ENCODE assay signal across 26 cellular contexts in genomic region chr2:96548558-96549465, GRCh38. TPM values are rescaled to one million over a fixed set of nuclear protein-coding genes. Genes with fewer than 3 reads are reported as not detected.
DNase-seq lines count a peak whose midpoint lies in the region; ATAC-seq, FAIRE-seq and TF ChIP-seq lines count a peak whose summit lies in the region.
"Had no signal": no experiment of that assay in that cellular context is flagged by ENCODE, and none has a peak within 500 bp of the region (broad histone marks: within the 10 kb centered on the region; RNA-seq: fewer than 3 reads in every experiment).

No MANE protein-coding gene starts in this region.

- no peaks in the 10 kb centered on the region for H4K20me1 ChIP-seq in HepG2 (ENCODE audit: insufficient read depth, low read length)

- DNase-seq in HepG2 (ENCODE audit: low spot score), result no peak
- DNase-seq in right lobe of liver, result no peak
- peak; percentile 2 for DNase-seq in RPMI8226
- no peak for DNase-seq in neuronal stem cell (ENCODE audit: low spot score)
- no peak for DNase-seq in nephron progenitor cell
- DNase-seq in occipital lobe (lab: John Stamatoyannopoulos, UW), result no peak
- DNase-seq: CD4-positive, alpha-beta memory T cell; cerebellar nuclear complex; KBM-7; left colon; NCI-H1436 treated with DMSO at 0.1 percent for 48 hours; NCI-H2107; NCI-H446 treated with DMSO at 0.1 percent for 48 hours; retina; SJCRH30; stimulated activated CD4-positive, alpha-beta T cell treated with anti-CD3 and anti-CD28 coated beads, Interleukin-12 subunit alpha, Interleukin-12 subunit beta, amount 100 ng/mL, for 4 hours; stimulated activated CD4-positive, alpha-beta T cell treated with anti-CD3 and anti-CD28 coated beads, Interleukin-4, amount 100 ng/mL, for 4 hours; stimulated activated naive CD8-positive, alpha-beta T cell treated with anti-CD3 and anti-CD28 coated beads, Interleukin-15, Interleukin-2, amounts not matched to agents 100 U/mL and 50 U/mL, for 24 hours; thyroid gland had no signal

- TF ChIP-seq CTCF in HepG2 (CRISPR knock-in tag; IDR thresholded peaks at IDR 0.05) (no peak), right lobe of liver (IDR thresholded peaks at IDR 0.05) (no peak), nephron progenitor cell (IDR thresholded peaks at IDR 0.05) (no peak)

- H2BK12ac ChIP-seq in neuronal stem cell (ENCODE audit: low read length), result no peak overlapping the region

- H3K27ac ChIP-seq in HepG2 (ENCODE audit: extremely low read length, insufficient read depth, low read length) (no peak overlapping the region), right lobe of liver (no peak overlapping the region), neuronal stem cell (replicated peaks; ENCODE audit: low read length) (no peak overlapping the region)
- H3K27ac ChIP-seq: epithelial cell of prostate, SJCRH30, thyroid gland had no signal

- no peak overlapping the region for H3K4ac ChIP-seq in neuronal stem cell (ENCODE audit: low read length)

- CTCF ChIA-PET in HepG2 (lab: Yijun Ruan, JAX; ENCODE audit: low intra/inter-chr PET ratio, low total read pairs), result interaction anchor here (1.5 to 1.7 kb wide), 2 partner anchors 31 to 252 kb away, joined by 5 to 8 read pairs; no protein-coding TSS in a partner anchor

- FAIRE-seq in HepG2 (lab: Jason Lieb, UNC), result no peak

- no peak overlapping the region for H3K4me3 ChIP-seq in HepG2 (replicated peaks in 1 of 3; ENCODE audit: insufficient read depth in 1 of 3, low read depth in 2 of 3, low read length in 3 of 3)
- H3K4me3 ChIP-seq in right lobe of liver, result no peak overlapping the region
- no peak overlapping the region for H3K4me3 ChIP-seq in neuronal stem cell (ENCODE audit: low read length in 2 of 2)
- H3K4me3 ChIP-seq: SJCRH30, thyroid gland had no signal

- TF ChIP-seq EP300 in HepG2 (IDR thresholded peaks at IDR 0.05; ENCODE audit: low read depth in 2 of 2, low read length in 2 of 2) (no peak), HepG2 (CRISPR knock-in tag; IDR thresholded peaks at IDR 0.05; ENCODE audit: borderline replicate concordance) (no peak)

- H3K4me1 Mint-ChIP-seq in nephron progenitor cell, result no peaks in the 10 kb centered on the region

- 89% methylated on average over 18 of the region's 24 CpGs for WGBS in HepG2 (ENCODE audit: low lambda C conversion rate)
- 100% methylated on average over 5 of the region's 24 CpGs for WGBS in right lobe of liver (ENCODE audit: insufficient coverage, low coverage, low lambda C conversion rate, missing lambda C conversion rate)
- WGBS in neuronal stem cell (ENCODE audit: extremely low coverage in 2 of 2, insufficient read length in 2 of 2, insufficient replicate concordance in 1 of 2), 2 donors, result no CpG with 5 or more reads among the region's 24 CpGs

- no peak overlapping the region for H2AFZ ChIP-seq in HepG2 (ENCODE audit: low read length)
- no peak overlapping the region for H2AFZ ChIP-seq in neuronal stem cell (ENCODE audit: low read length)

- H2BK15ac ChIP-seq in neuronal stem cell (ENCODE audit: low read length), result peak overlapping the region; percentile 37

- H3K79me1 ChIP-seq in neuronal stem cell (ENCODE audit: low read depth, low read length), result no peaks in the 10 kb centered on the region

- peak overlapping the region; percentile 60 for H2AK5ac ChIP-seq in neuronal stem cell (ENCODE audit: low read depth, low read length)

- ATAC-seq in HepG2 (no peak), right lobe of liver (no peak), HG02571 (IDR thresholded peaks at IDR 0.05; ENCODE audit: unreplicated experiment) (no peak)
- ATAC-seq: stimulated activated naive CD8-positive, alpha-beta T cell treated with anti-CD3 and anti-CD28 coated beads, Interleukin-15, Interleukin-2, amounts not matched to agents 100 U/mL and 50 U/mL, for 24 hours had no signal

- H3K36me3 ChIP-seq in HepG2 (replicated peaks in 1 of 2; ENCODE audit: control insufficient read depth in 1 of 2, insufficient read depth in 2 of 2, low read length in 2 of 2) (no peaks in the 10 kb centered on the region; a peak in 1 of 5 replicates), right lobe of liver (peaks cover 0 to 3% (median 1%) of the 10 kb centered on the region in 4 donors), neuronal stem cell (replicated peaks in 1 of 2; ENCODE audit: control insufficient read depth in 2 of 2, insufficient read depth in 2 of 2, low read length in 2 of 2) (peaks cover 1 to 14% of the 10 kb centered on the region in 2 donors)

- H3K9me3 ChIP-seq in HepG2 (ENCODE audit: low read length), result no peaks in the 10 kb centered on the region
- no peaks in the 10 kb centered on the region for H3K9me3 ChIP-seq in right lobe of liver
- H3K9me3 ChIP-seq in neuronal stem cell (replicated peaks in 1 of 2; ENCODE audit: control insufficient read depth in 2 of 2, insufficient read depth in 1 of 2, low read depth in 1 of 2, low read length in 2 of 2), result peaks cover 6 to 14% of the 10 kb centered on the region in 2 donors
- H3K9me3 ChIP-seq: SJCRH30, thyroid gland had no signal

- H3K4me1 ChIP-seq in HepG2 (ENCODE audit: insufficient read depth, low read length) (peaks cover 28% of the 10 kb centered on the region), right lobe of liver (peaks cover 0 to 13% (median 3%) of the 10 kb centered on the region in 4 donors), neuronal stem cell (ENCODE audit: control insufficient read depth in 2 of 2, insufficient read depth in 1 of 2, low read depth in 1 of 2, low read length in 2 of 2) (peaks cover 0 to 4% of the 10 kb centered on the region in 2 donors)
- H3K4me1 ChIP-seq: SJCRH30, thyroid gland had no signal

- H2BK120ac ChIP-seq in neuronal stem cell (ENCODE audit: low read depth, low read length), result no peak overlapping the region

- H3K4me2 ChIP-seq in HepG2 (ENCODE audit: low read depth, low read length) (no peak overlapping the region), neuronal stem cell (ENCODE audit: insufficient read depth, low read length, poor library complexity, severe bottlenecking) (no peak overlapping the region)

- H4K91ac ChIP-seq in neuronal stem cell (ENCODE audit: low read depth, low read length, poor library complexity), result no peak overlapping the region

- no peak overlapping the region for H3K27ac Mint-ChIP-seq in nephron progenitor cell
- H3K27ac Mint-ChIP-seq: activated T-helper 2 cell treated with anti-CD3 and anti-CD28 coated beads, Interferon-gamma antibody, Interleukin-2, Interleukin-4, amounts not matched to agents 10 μg/mL and 5 μg/mL and 100 μg/mL, durations not matched to agents 14 hours and 24 hours and 36 hours; memory B cell; T-helper 1 cell treated with Interleukin-12 subunit alpha and Interleukin-12 subunit beta and Interleukin-4 antibody, amounts not matched to agents 30 μg/mL and 1 μg/mL, for 36 hours had no signal

- TF ChIP-seq RAD21 in HepG2 (CRISPR knock-in tag; IDR thresholded peaks at IDR 0.05), result no peak

- in situ Hi-C loops in HepG2 (cut with HindIII; ENCODE audit: extremely low pct_ligation_motif_present, low pct_unique_long_range_greater_than_20kb), result no loop called here

- H3K9ac ChIP-seq in HepG2 (ENCODE audit: insufficient read depth, low read depth, low read length) (no peak overlapping the region), neuronal stem cell (ENCODE audit: low read depth, low read length, poor library complexity) (peak overlapping the region; percentile 57)

- peaks cover 23% of the 10 kb centered on the region for H3K9me3 Mint-ChIP-seq in nephron progenitor cell
- H3K9me3 Mint-ChIP-seq: activated T-helper 2 cell treated with anti-CD3 and anti-CD28 coated beads, Interferon-gamma antibody, Interleukin-2, Interleukin-4, amounts not matched to agents 10 μg/mL and 5 μg/mL and 100 μg/mL, durations not matched to agents 14 hours and 24 hours and 36 hours; memory B cell; T-helper 1 cell treated with Interleukin-12 subunit alpha and Interleukin-12 subunit beta and Interleukin-4 antibody, amounts not matched to agents 30 μg/mL and 1 μg/mL, for 36 hours had no signal

- peak overlapping the region; percentile 43 for H3K23ac ChIP-seq in neuronal stem cell (ENCODE audit: low read depth, low read length, poor library complexity)

- no peak overlapping the region for H3K4me3 Mint-ChIP-seq in nephron progenitor cell
- H3K4me3 Mint-ChIP-seq: memory B cell; T-helper 1 cell treated with Interleukin-12 subunit alpha and Interleukin-12 subunit beta and Interleukin-4 antibody, amounts not matched to agents 30 μg/mL and 1 μg/mL, for 36 hours had no signal

- TF ChIP-seq POLR2A in HepG2 (IDR thresholded peaks at IDR 0.05; ENCODE audit: insufficient read depth in 1 of 2, low read depth in 2 of 2, low read length in 2 of 2), result no peak
- TF ChIP-seq POLR2A in right lobe of liver (IDR thresholded peaks at IDR 0.05), result no peak

- peaks cover 18% of the 10 kb centered on the region for H3K36me3 Mint-ChIP-seq in nephron progenitor cell (ENCODE audit: low read depth)

- H3K79me2 ChIP-seq in HepG2 (ENCODE audit: insufficient read depth, low read length), result no peaks in the 10 kb centered on the region

- peak overlapping the region; percentile 24 for H2BK5ac ChIP-seq in neuronal stem cell (ENCODE audit: low read length)

- H3K18ac ChIP-seq in neuronal stem cell (ENCODE audit: low read length), result peak overlapping the region; percentile 11

- H3K27me3 ChIP-seq in HepG2 (ENCODE audit: control insufficient read depth in 1 of 2, insufficient read depth in 2 of 2, low read length in 2 of 2) (no peaks in the 10 kb centered on the region), right lobe of liver (no peaks in the 10 kb centered on the region), neuronal stem cell (ENCODE audit: control insufficient read depth in 3 of 3, insufficient read depth in 3 of 3, low read depth in 1 of 3, low read length in 3 of 3) (peaks cover 0 to 5% (median 0%) of the 10 kb centered on the region in 3 experiments)
- H3K27me3 ChIP-seq: SJCRH30, thyroid gland had no signal

- H3K14ac ChIP-seq in neuronal stem cell (ENCODE audit: low read length), result peak overlapping the region; percentile 56

- POLR2A ChIA-PET in HepG2 (lab: Yijun Ruan, JAX), result interaction anchor here (1.8 kb wide), 1 partner anchor 11 kb away, joined by 5 read pairs; no protein-coding TSS in a partner anchor

- no peak overlapping the region for H4K8ac ChIP-seq in neuronal stem cell (ENCODE audit: low read depth, low read length)

- no peaks in the 10 kb centered on the region for H3K27me3 Mint-ChIP-seq in nephron progenitor cell (ENCODE audit: low read depth, poor library complexity)
- H3K27me3 Mint-ChIP-seq: CD4-positive, alpha-beta memory T cell; memory B cell had no signal

- intact Hi-C loops in HepG2 (cut with micrococcal nuclease; ENCODE audit: unreplicated experiment) (no loop called here), right lobe of liver (cut with DNase I) (no loop called here)

- BruUV-seq in HepG2 (replicated peaks; lab: Mats Ljungman, UMichigan), result no TSS peak

RNA-seq across cellular contexts. Expression of gene ARID5A, which starts 12.3 kb away (rescaled TPM):
- 8.0 and 9.5 TPM in 2 replicates for total RNA-seq in HepG2 (2016; rRNA removed; fragmentation: Illumina TruSeq; extraction: Trizol)
- total RNA-seq in HepG2 (2016; cell fraction: cytosol; rRNA removed; fragmentation: Illumina TruSeq; extraction: Trizol; ENCODE audit: low read depth), result 2.9 and 3.5 TPM in 2 replicates
- 8.1 and 9.8 TPM in 2 replicates for total RNA-seq in HepG2 (2016; cell fraction: insoluble cytoplasmic fraction; rRNA removed; fragmentation: Illumina TruSeq; extraction: Trizol)
- total RNA-seq in HepG2 (2016; cell fraction: membrane; rRNA removed; fragmentation: Illumina TruSeq; extraction: Trizol), result 6.9 and 8.7 TPM in 2 replicates
- total RNA-seq in HepG2 (2016; cell fraction: nucleus; rRNA removed; fragmentation: Illumina TruSeq; extraction: Trizol), result 7.0 and 7.5 TPM in 2 replicates
- 6.0 and 7.4 TPM in 2 replicates for polyA plus RNA-seq in HepG2 (2011; rRNA removed)
- polyA plus RNA-seq in HepG2 (2011; cell fraction: cytosol; rRNA removed), result 3.4 and 7.0 TPM in 2 replicates
- polyA plus RNA-seq in HepG2 (2011; cell fraction: nucleus; rRNA removed), result 11.9 and 13.3 TPM in 2 replicates
- 4.7 and 5.3 TPM in 2 replicates for polyA plus RNA-seq in HepG2 (2012)
- 3.1 and 4.1 TPM in 2 replicates for polyA plus RNA-seq in HepG2 (2016; cell fraction: cytosol; fragmentation: Illumina TruSeq; extraction: Trizol; ENCODE audit: low read depth)
- 9.9 and 12.2 TPM in 2 replicates for polyA plus RNA-seq in HepG2 (2016; cell fraction: insoluble cytoplasmic fraction; fragmentation: Illumina TruSeq; extraction: Trizol; ENCODE audit: low read depth)
- 6.1 and 8.5 TPM in 2 replicates for polyA plus RNA-seq in HepG2 (2016; cell fraction: membrane; fragmentation: Illumina TruSeq; extraction: Trizol; ENCODE audit: low read depth)
- polyA plus RNA-seq in HepG2 (2016; cell fraction: nucleus; fragmentation: Illumina TruSeq; extraction: Trizol; ENCODE audit: insufficient read depth, low read depth), result 12.7 and 13.7 TPM in 2 replicates
- 1.4 and 6.4 TPM in 2 replicates for polyA minus RNA-seq in HepG2 (2011; rRNA and poly(A)+ RNA removed; ENCODE audit: low replicate concordance)
- 3.0 and 4.0 TPM in 2 replicates for polyA minus RNA-seq in HepG2 (2011; cell fraction: cytosol; rRNA and poly(A)+ RNA removed)
- 3.2 and 4.2 TPM in 2 replicates for polyA minus RNA-seq in HepG2 (2011; cell fraction: nucleus; rRNA and poly(A)+ RNA removed)
- total RNA-seq in right lobe of liver, result 10 to 100 TPM; 13.2 to 23.1 (median 16.9) TPM
- polyA plus RNA-seq in neuronal stem cell (2013, experiment 1 of 2), result 1.7 TPM
- 1.5 TPM for polyA plus RNA-seq in neuronal stem cell (2013, experiment 2 of 2)
- total RNA-seq in occipital lobe, result 1.2 TPM

RNA-seq across cellular contexts. Expression of gene NEURL3, which starts 43.7 kb away (rescaled TPM):
- total RNA-seq in HepG2 (2016; rRNA removed; fragmentation: Illumina TruSeq; extraction: Trizol) (0.74 and 1.2 TPM in 2 replicates), right lobe of liver (1 to 10 TPM in 3 of 6 experiments, under 1 TPM in 3; 0.23 to 3.0 (median 1.4) TPM), occipital lobe (0.16 TPM)
- total RNA-seq in HepG2 (2016; cell fraction: cytosol; rRNA removed; fragmentation: Illumina TruSeq; extraction: Trizol; ENCODE audit: low read depth), result 0.20 and 0.53 TPM in 2 replicates
- 0.73 and 1.4 TPM in 2 replicates for total RNA-seq in HepG2 (2016; cell fraction: insoluble cytoplasmic fraction; rRNA removed; fragmentation: Illumina TruSeq; extraction: Trizol)
- total RNA-seq in HepG2 (2016; cell fraction: membrane; rRNA removed; fragmentation: Illumina TruSeq; extraction: Trizol), result 0.34 and 0.48 TPM in 2 replicates
- 0.62 and 0.63 TPM in 2 replicates for total RNA-seq in HepG2 (2016; cell fraction: nucleus; rRNA removed; fragmentation: Illumina TruSeq; extraction: Trizol)
- 0.16 and 0.48 TPM in 2 replicates for polyA plus RNA-seq in HepG2 (2011; rRNA removed)
- polyA plus RNA-seq in HepG2 (2011; cell fraction: cytosol; rRNA removed), result 0.41 and 0.48 TPM in 2 replicates
- polyA plus RNA-seq in HepG2 (2011; cell fraction: nucleus; rRNA removed), result 0.37 and 0.74 TPM in 2 replicates
- polyA plus RNA-seq in HepG2 (2012), result 0.28 TPM in 1 of 2 replicates, not detected in the other
- polyA plus RNA-seq in HepG2 (2016; cell fraction: cytosol; fragmentation: Illumina TruSeq; extraction: Trizol; ENCODE audit: low read depth), result 0.16 and 0.27 TPM in 2 replicates
- polyA plus RNA-seq in HepG2 (2016; cell fraction: insoluble cytoplasmic fraction; fragmentation: Illumina TruSeq; extraction: Trizol; ENCODE audit: low read depth), result 0.81 and 0.88 TPM in 2 replicates
- 0.49 and 0.50 TPM in 2 replicates for polyA plus RNA-seq in HepG2 (2016; cell fraction: membrane; fragmentation: Illumina TruSeq; extraction: Trizol; ENCODE audit: low read depth)
- 1.3 and 1.5 TPM in 2 replicates for polyA plus RNA-seq in HepG2 (2016; cell fraction: nucleus; fragmentation: Illumina TruSeq; extraction: Trizol; ENCODE audit: insufficient read depth, low read depth)
- not detected in 2 replicates for polyA minus RNA-seq in HepG2 (2011; rRNA and poly(A)+ RNA removed; ENCODE audit: low replicate concordance)
- not detected in 2 replicates for polyA minus RNA-seq in HepG2 (2011; cell fraction: cytosol; rRNA and poly(A)+ RNA removed)
- polyA minus RNA-seq in HepG2 (2011; cell fraction: nucleus; rRNA and poly(A)+ RNA removed), result not detected in 2 replicates
- 0.06 TPM for polyA plus RNA-seq in neuronal stem cell (2013, experiment 1 of 2)
- not detected for polyA plus RNA-seq in neuronal stem cell (2013, experiment 2 of 2)
- total RNA-seq: G401, myocyte, SJCRH30 had no signal
- polyA plus RNA-seq: CD4-positive, alpha-beta memory T cell had no signal
